8 cellular contexts compared by ENCODE assay signal in genomic region chr7:12067156-12067831, GRCh38.
DNase-seq lines count a peak whose midpoint lies in the region; ATAC-seq and TF ChIP-seq lines count a peak whose summit lies in the region.

No MANE protein-coding gene starts in this region.

- TF ChIP-seq POLR2A in heart left ventricle (IDR thresholded peaks at IDR 0.05) (no peak), gastrocnemius medialis (IDR thresholded peaks at IDR 0.05) (no peak)

- no peak overlapping the region for H3K4me2 ChIP-seq in KMS-11

- no peaks in the 10 kb centered on the region for H4K20me1 ChIP-seq in KMS-11 (ENCODE audit: insufficient read depth)

- H2AFZ ChIP-seq in KMS-11 (ENCODE audit: low read depth) = no peak overlapping the region

- H3K9me3 ChIP-seq in heart left ventricle (no peaks in the 10 kb centered on the region), gastrocnemius medialis (no peaks in the 10 kb centered on the region)

- H3K36me3 ChIP-seq in KMS-11 (ENCODE audit: insufficient read depth) = no peaks in the 10 kb centered on the region
- H3K36me3 ChIP-seq in heart left ventricle = no peaks in the 10 kb centered on the region
- no peaks in the 10 kb centered on the region for H3K36me3 ChIP-seq in gastrocnemius medialis

- no peak overlapping the region for H3K27ac ChIP-seq in KMS-11
- H3K27ac ChIP-seq in heart left ventricle = no peak overlapping the region
- no peak overlapping the region for H3K27ac ChIP-seq in gastrocnemius medialis

- TF ChIP-seq CTCF in KMS-11 (conservative IDR thresholded peaks at IDR 0.05; ENCODE audit: low read depth, low read length) (peak; percentile 80), heart left ventricle (IDR thresholded peaks at IDR 0.05) (peak; percentile 43 to 67 (median 54)), gastrocnemius medialis (IDR thresholded peaks at IDR 0.05 in 4 of 5, conservative IDR thresholded peaks at IDR 0.05 in 1 of 5) (peak in 4 of 5 experiments; percentile 14 to 49 (median 44))

- H3K9ac ChIP-seq in KMS-11 = no peak overlapping the region

- peak; percentile 76 for ATAC-seq in GM21515 (IDR thresholded peaks at IDR 0.05; ENCODE audit: unreplicated experiment)
- peak in 3 of 4 donors; percentile 47 to 54 (median 48) for ATAC-seq in heart left ventricle
- no peak for ATAC-seq in gastrocnemius medialis

- H3K4me3 ChIP-seq in KMS-11 (IDR thresholded peaks at IDR 0.05; ENCODE audit: insufficient read depth, low read depth, low read length) (no peak overlapping the region), heart left ventricle (no peak overlapping the region), gastrocnemius medialis (no peak overlapping the region)

- H3K27me3 ChIP-seq in KMS-11 (ENCODE audit: insufficient read depth, low read depth) = no peaks in the 10 kb centered on the region
- no peaks in the 10 kb centered on the region for H3K27me3 ChIP-seq in heart left ventricle
- H3K27me3 ChIP-seq in gastrocnemius medialis = no peaks in the 10 kb centered on the region

- H3K4me1 ChIP-seq in KMS-11 (ENCODE audit: low read depth, poor library complexity, severe bottlenecking) (no peaks in the 10 kb centered on the region), heart left ventricle (no peaks in the 10 kb centered on the region), gastrocnemius medialis (no peaks in the 10 kb centered on the region)

- in situ Hi-C loops in gastrocnemius medialis (cut with MboI; ENCODE audit: low sequenced_read_pairs in 4 of 4) = loop anchor here in 3 of 4 donors (10.0 to 25.0 kb wide), 3 partner anchors 245 to 420 kb away; no protein-coding TSS in a partner anchor

- intact Hi-C loops in heart left ventricle (cut with DNase I) = loop anchor here (1.0 to 10.0 kb wide), 8 partner anchors 255 to 642 kb away; no protein-coding TSS in a partner anchor
- intact Hi-C loops in gastrocnemius medialis (cut with DNase I; ENCODE audit: low total_unique reads) = loop anchor here (5.0 to 10.0 kb wide), 2 partner anchors 255 to 428 kb away; no protein-coding TSS in a partner anchor
- intact Hi-C loops in posterior vena cava (cut with DNase I) = no loop called here

- H3K79me2 ChIP-seq in KMS-11 (ENCODE audit: insufficient read depth, low read depth) = no peaks in the 10 kb centered on the region

- WGBS in heart left ventricle, 4 donors = 74 to 80% (median 75%) methylated on average over 13 of the region's 13 CpGs

- DNase-seq in DMS53 (lab: John Stamatoyannopoulos, UW) = peak; percentile 93
- peak; percentile 28 for DNase-seq in SHP77 treated with DMSO at 0.1 percent for 48 hours (lab: John Stamatoyannopoulos, UW)
- peak in 3 of 4 experiments; percentile 10 to 25 (median 24) for DNase-seq in activated naive CD4-positive, alpha-beta T cell (lab: John Stamatoyannopoulos, UW)
- peak in 1 of 5 donors; percentile 30 for DNase-seq in heart left ventricle
- no peak for DNase-seq in gastrocnemius medialis
- no peak for DNase-seq in posterior vena cava (ENCODE audit: low spot score)

Comparison
In these comparisons a context has a peak if more than half of its experiments do, and no peak if none do; other contexts are left out.
1. DNase-seq: peak in DMS53 (single experiment), SHP77 treated with DMSO at 0.1 percent for 48 hours (single experiment) and activated naive CD4-positive, alpha-beta T cell (3 of 4); none in gastrocnemius medialis (0 of 2) and posterior vena cava (single experiment).
2. ATAC-seq: peak in GM21515 (single experiment) and heart left ventricle (3 of 4); none in gastrocnemius medialis (0 of 2).
3. intact Hi-C loops: an anchor here in heart left ventricle (1.0 to 10.0 kb wide) and gastrocnemius medialis (5.0 to 10.0 kb wide); none called in posterior vena cava.
4. Peak in every context shown above with its lines, with median percentiles within 50 percentile points of each other: CTCF ChIP-seq.